14 cellular contexts compared by ENCODE assay signal in the genomic region with DNA sequence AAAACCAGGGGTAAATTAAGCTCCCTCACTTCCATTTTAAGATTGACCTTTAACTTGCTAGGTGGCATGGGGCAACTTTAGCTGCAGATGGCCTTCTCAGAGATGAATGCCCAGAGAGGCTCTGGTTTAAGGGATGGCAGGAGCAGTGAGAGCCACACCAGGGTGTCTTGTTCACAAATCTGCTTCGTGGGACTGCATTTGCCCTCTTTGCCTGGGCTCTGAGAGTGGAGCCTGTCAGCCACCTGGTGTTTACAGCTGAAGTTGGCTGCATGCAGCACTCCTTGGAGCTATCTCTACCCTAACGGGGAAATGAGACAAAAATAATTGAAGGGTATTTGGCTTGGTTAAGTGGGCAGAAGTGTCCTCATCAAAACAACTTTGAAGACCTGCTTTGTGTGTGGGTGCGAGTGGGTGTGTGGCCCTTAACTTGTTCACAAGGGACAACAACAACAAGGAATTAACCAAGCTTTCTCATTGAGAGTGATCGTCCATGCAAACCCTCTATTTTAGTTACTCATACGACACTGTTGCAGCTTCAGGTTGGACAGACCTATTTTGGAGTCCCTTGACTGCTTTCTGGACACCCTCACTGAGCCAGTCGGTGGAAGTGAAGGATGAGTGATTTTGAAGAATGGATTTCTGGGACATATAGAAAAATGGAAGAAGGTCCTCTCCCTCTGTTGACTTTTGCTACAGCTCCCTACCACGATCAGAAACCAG. TPM values are rescaled to one million over a fixed set of nuclear protein-coding genes. Genes with fewer than 3 reads are reported as not detected.
DNase-seq lines count a peak whose midpoint lies in the region; ATAC-seq and TF ChIP-seq lines count a peak whose summit lies in the region.
"Had no signal": no experiment of that assay in that cellular context is flagged by ENCODE, and none has a peak within 500 bp of the region (broad histone marks: within the 10 kb centered on the region; RNA-seq: fewer than 3 reads in every experiment).

No MANE protein-coding gene starts in this region.

- intact Hi-C loops in CD14-positive monocyte (cut with micrococcal nuclease): no loop called here

- DNase-seq in NCI-H69 (lab: John Stamatoyannopoulos, UW): peak; percentile 7
- DNase-seq in myocyte (ENCODE audit: low read depth): peak; percentile 50
- DNase-seq in CD14-positive monocyte (ENCODE audit: low spot score): no peak
- DNase-seq: activated naive CD4-positive, alpha-beta T cell treated with anti-CD3 and anti-CD28 coated beads, Interleukin-2, amount 10 ng/mL, durations not matched to agents 7 days and 5 days; central memory CD4-positive, alpha-beta T cell; KG1; naive thymus-derived CD8-positive, alpha-beta T cell; NCI-H2081 treated with DMSO at 0.1 percent for 48 hours had no signal

- no peaks in the 10 kb centered on the region for H3K9me3 Mint-ChIP-seq in CD14-positive monocyte
- H3K9me3 Mint-ChIP-seq: activated naive CD4-positive, alpha-beta T cell treated with anti-CD3 and anti-CD28 coated beads, Interleukin-2, amount 10 ng/mL, durations not matched to agents 7 days and 5 days; naive thymus-derived CD8-positive, alpha-beta T cell had no signal

- ATAC-seq in GM18498 (IDR thresholded peaks at IDR 0.05; ENCODE audit: unreplicated experiment) (peak; percentile 68), HG02798 (IDR thresholded peaks at IDR 0.05; ENCODE audit: poor library complexity, unreplicated experiment) (peak; percentile 66), HG03469 (IDR thresholded peaks at IDR 0.05; ENCODE audit: unreplicated experiment) (no peak), HG03342 (IDR thresholded peaks at IDR 0.05; ENCODE audit: unreplicated experiment) (no peak), HG03460 (IDR thresholded peaks at IDR 0.05; ENCODE audit: unreplicated experiment) (no peak)
- ATAC-seq: naive thymus-derived CD8-positive, alpha-beta T cell; Panc1 had no signal

- H3K27ac Mint-ChIP-seq in CD14-positive monocyte: peak overlapping the region in 1 of 7 donors; percentile 14
- H3K27ac Mint-ChIP-seq: activated naive CD4-positive, alpha-beta T cell treated with anti-CD3 and anti-CD28 coated beads, Interleukin-2, amount 10 ng/mL, durations not matched to agents 7 days and 5 days had no signal

- peaks cover 0 to 1% (median 0%) of the 10 kb centered on the region in 3 donors for H3K27me3 Mint-ChIP-seq in CD14-positive monocyte (ENCODE audit: low read depth in 3 of 3)
- H3K27me3 Mint-ChIP-seq: activated naive CD4-positive, alpha-beta T cell treated with anti-CD3 and anti-CD28 coated beads, Interleukin-2, amount 10 ng/mL, durations not matched to agents 7 days and 5 days; naive thymus-derived CD8-positive, alpha-beta T cell had no signal

- peaks cover 10% of the 10 kb centered on the region for H3K4me1 Mint-ChIP-seq in CD14-positive monocyte

- H3K4me3 Mint-ChIP-seq in CD14-positive monocyte: no peak overlapping the region
- H3K4me3 Mint-ChIP-seq: activated naive CD4-positive, alpha-beta T cell treated with anti-CD3 and anti-CD28 coated beads, Interleukin-2, amount 10 ng/mL, durations not matched to agents 7 days and 5 days; naive thymus-derived CD8-positive, alpha-beta T cell had no signal

- H3K36me3 Mint-ChIP-seq in CD14-positive monocyte: peaks cover 6 to 13% of the 10 kb centered on the region in 2 donors

- no peak for TF ChIP-seq CTCF in CD14-positive monocyte (IDR thresholded peaks at IDR 0.05)

RNA-seq across cellular contexts. Expression of a gene that starts 29.8 kb away (rescaled TPM):
- total RNA-seq in myocyte: 100 and 101 TPM in 2 replicates
- 105 TPM for polyA plus RNA-seq in myocyte (2012)
- polyA plus RNA-seq in CD14-positive monocyte: 10 to 100 TPM; 28.7 to 39.8 TPM

Comparison
In these comparisons a context has a peak if more than half of its experiments do, and no peak if none do; other contexts are left out.
1. ATAC-seq: peak in GM18498 (single experiment) and HG02798 (single experiment); none in HG03469 (single experiment), HG03342 (single experiment) and HG03460 (single experiment).